1 cellular context compared by ENCODE assay signal in the genomic region with DNA sequence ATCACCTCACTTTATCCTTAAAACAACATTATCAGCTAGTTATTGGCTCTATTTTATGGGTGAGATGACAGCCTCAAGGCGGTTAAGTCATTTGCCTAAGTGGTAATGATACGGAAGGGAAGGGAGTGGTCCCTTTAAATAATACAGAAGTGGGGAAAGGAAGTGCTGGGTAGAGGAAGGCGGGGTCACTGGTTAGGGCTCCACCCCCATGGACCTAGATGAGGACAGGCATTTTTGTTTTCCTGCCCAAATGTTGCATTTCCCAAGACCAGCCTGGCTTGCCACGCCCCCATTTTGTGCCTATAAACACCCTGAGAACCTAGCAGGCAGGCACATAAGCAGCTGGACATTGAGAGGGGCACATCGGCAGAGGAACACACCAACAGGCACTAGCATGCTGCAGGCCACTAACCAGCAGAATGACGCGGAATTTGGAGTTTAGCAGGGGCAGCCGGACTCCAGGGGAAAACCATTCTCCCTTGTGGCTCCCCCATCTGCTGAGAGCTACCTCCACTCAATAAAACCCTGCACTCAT.
TF ChIP-seq lines count a peak whose summit lies in the region.

No MANE protein-coding gene starts in this region.

TF ChIP-seq in K562, 482 proteins besides CTCF, POLR2A, EP300 and RAD21 (continued from another document):
- TF ChIP-seq ZFP91 (CRISPR knock-in tag; IDR thresholded peaks at IDR 0.05) (peak; percentile 89), KLF13 (tag; IDR thresholded peaks at IDR 0.05; ENCODE audit: borderline replicate concordance, low read depth) (no peak)
